1 cellular context compared by ENCODE assay signal in the genomic region with DNA sequence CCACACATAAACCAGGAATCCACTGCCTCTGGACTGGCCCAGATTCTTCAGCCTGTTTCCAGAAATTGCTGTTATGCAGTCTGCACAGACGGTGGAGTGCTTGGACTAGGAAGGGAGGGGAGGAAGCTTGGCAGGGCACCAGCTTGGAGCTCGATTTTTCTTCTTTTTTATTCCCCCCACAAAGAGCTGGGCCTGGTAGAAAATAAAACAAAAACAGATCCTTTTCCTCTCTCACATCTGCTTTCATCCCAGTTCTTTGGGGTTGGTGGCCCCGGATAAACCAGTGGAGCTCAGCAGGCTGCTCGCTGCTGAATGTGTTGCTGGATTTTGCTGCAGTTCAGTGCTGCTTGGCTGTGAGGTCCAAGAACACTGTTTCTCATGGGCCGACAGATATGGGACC.
TF ChIP-seq lines count a peak whose summit lies in the region.

No MANE protein-coding gene starts in this region.

TF ChIP-seq in K562, 482 proteins besides CTCF, POLR2A, EP300 and RAD21 (continued from another document):
- TF ChIP-seq NFIC (IDR thresholded peaks at IDR 0.05) (peak; percentile 48; the same call in 1 of the 2 replicates), FOXA3 (CRISPR knock-in tag; conservative IDR thresholded peaks at IDR 0.05 in 1 of 2, IDR thresholded peaks at IDR 0.05 in 1 of 2) (no peak), HEY1 (CRISPR knock-in tag; IDR thresholded peaks at IDR 0.05; ENCODE audit: borderline replicate concordance) (no peak)
TF ChIP-seq in K562: peak in this region for 2.
